8 cellular contexts compared by ENCODE assay signal in genomic region chr14:20343092-20343854, GRCh38. TPM values are rescaled to one million over a fixed set of nuclear protein-coding genes. Genes with fewer than 3 reads are reported as not detected.
DNase-seq lines count a peak whose midpoint lies in the region; ATAC-seq, FAIRE-seq and TF ChIP-seq lines count a peak whose summit lies in the region.

TSS of gene PARP2 (plus strand) at chr14:20343635. CDS start at chr14:20343642, 7 bp downstream.

- FAIRE-seq in D721Med (lab: Jason Lieb, UNC) = peak; percentile 72

- H3K4me3 Mint-ChIP-seq in endothelial cell (ENCODE audit: unreplicated experiment) = peak within 1 kb of the TSS; percentile 90
- peak within 1 kb of the TSS; percentile 91 for H3K4me3 Mint-ChIP-seq in mesothelial cell of epicardium

- peaks cover 5% of the 10 kb centered on the region for H3K4me1 ChIP-seq in OCI-LY3 (ENCODE audit: low read length)

- H3K79me2 ChIP-seq in OCI-LY3 (ENCODE audit: low read length) = peaks cover 14% of the 10 kb centered on the region

- no peaks in the 10 kb centered on the region for H3K9me3 ChIP-seq in OCI-LY3 (ENCODE audit: insufficient read depth, low read length)

- H3K9me3 Mint-ChIP-seq in endothelial cell (ENCODE audit: unreplicated experiment) = no peaks in the 10 kb centered on the region
- H3K9me3 Mint-ChIP-seq in mesothelial cell of epicardium = no peaks in the 10 kb centered on the region

- peak; percentile 89 for ATAC-seq in GM21515 (IDR thresholded peaks at IDR 0.05; ENCODE audit: unreplicated experiment)

- TF ChIP-seq CTCF in D721Med (IDR thresholded peaks at IDR 0.05; ENCODE audit: insufficient read depth, missing control alignments) = no peak
- no peak for TF ChIP-seq CTCF in OCI-LY3 (IDR thresholded peaks at IDR 0.05; ENCODE audit: low read depth, low read length)
- no peak for TF ChIP-seq CTCF in endothelial cell (IDR thresholded peaks at IDR 0.05; ENCODE audit: unreplicated experiment)
- TF ChIP-seq CTCF in mesothelial cell of epicardium (IDR thresholded peaks at IDR 0.05; ENCODE audit: unreplicated experiment) = no peak

- no peaks in the 10 kb centered on the region for H3K4me1 Mint-ChIP-seq in endothelial cell (ENCODE audit: unreplicated experiment)
- peaks cover 8% of the 10 kb centered on the region for H3K4me1 Mint-ChIP-seq in mesothelial cell of epicardium

- peak within 1 kb of the TSS; percentile 93 for H3K4me2 ChIP-seq in OCI-LY3 (ENCODE audit: low read length)

- DNase-seq in D721Med (ENCODE audit: insufficient read length, low spot score) = peak; percentile 47
- DNase-seq in HuH-7 (ENCODE audit: low spot score) = peak; percentile 89
- DNase-seq in activated CD8-positive, alpha-beta memory T cell treated with anti-CD3 and anti-CD28 coated beads, Interleukin-2, amount 50 U/mL, for 48 hours = peak; percentile 98
- DNase-seq in endothelial cell (ENCODE audit: low spot score) = peak; percentile 99
- DNase-seq in mesothelial cell of epicardium (ENCODE audit: low spot score in 2 of 2, unreplicated experiment in 2 of 2) = peak; percentile 97 to 98
- DNase-seq in stimulated activated CD8-positive, alpha-beta memory T cell treated with anti-CD3 and anti-CD28 coated beads, Interleukin-15, amount 100 ng/mL, for 48 hours (ENCODE audit: low read depth in 2 of 2) = peak; percentile 97 to 98

- H3K27ac ChIP-seq in OCI-LY3 (ENCODE audit: low read length) = peak within 1 kb of the TSS; percentile 70

- H3K36me3 Mint-ChIP-seq in endothelial cell (ENCODE audit: low read depth, unreplicated experiment) = peaks cover 20% of the 10 kb centered on the region
- peaks cover 12% of the 10 kb centered on the region for H3K36me3 Mint-ChIP-seq in mesothelial cell of epicardium

- H3K27ac Mint-ChIP-seq in endothelial cell (ENCODE audit: unreplicated experiment) (peak within 1 kb of the TSS; percentile 89), mesothelial cell of epicardium (peak within 1 kb of the TSS; percentile 99)

- no peaks in the 10 kb centered on the region for H4K20me1 ChIP-seq in OCI-LY3 (ENCODE audit: insufficient read depth, low read length)

- H3K4me3 ChIP-seq in OCI-LY3 (ENCODE audit: low read length) = peak within 1 kb of the TSS; percentile 93

- H3K36me3 ChIP-seq in OCI-LY3 (replicated peaks; ENCODE audit: low read depth, low read length) = peaks cover 20% of the 10 kb centered on the region

- H2AFZ ChIP-seq in OCI-LY3 (ENCODE audit: low read depth, low read length) = peak within 1 kb of the TSS; percentile 70

- peak within 1 kb of the TSS; percentile 87 for H3K9ac ChIP-seq in OCI-LY3 (ENCODE audit: low read length)

- H3K27me3 Mint-ChIP-seq in endothelial cell (ENCODE audit: unreplicated experiment) = peaks cover 10% of the 10 kb centered on the region
- H3K27me3 Mint-ChIP-seq in mesothelial cell of epicardium (ENCODE audit: low read depth) = no peaks in the 10 kb centered on the region

- no peaks in the 10 kb centered on the region for H3K27me3 ChIP-seq in OCI-LY3 (ENCODE audit: low read depth, low read length)

RNA-seq across cellular contexts. Expression of gene PARP2, which starts in this region (rescaled TPM):
- 24.4 TPM for total RNA-seq in endothelial cell (ENCODE audit: unreplicated experiment)
- 35.1 to 40.9 TPM (median 38.6 TPM) in 3 replicates for total RNA-seq in mesothelial cell of epicardium

Comparison
In these comparisons a context has a peak if more than half of its experiments do, and no peak if none do; other contexts are left out.
1. Peak in every context shown above with its lines: DNase-seq, ATAC-seq, H3K4me3 ChIP-seq and H3K27ac ChIP-seq.
2. DNase-seq: peak in every context shown above with its lines; median percentile 99 in endothelial cell; 98 in activated CD8-positive, alpha-beta memory T cell treated with anti-CD3 and anti-CD28 coated beads, Interleukin-2, amount 50 U/mL, for 48 hours; 98 in mesothelial cell of epicardium; 98 in stimulated activated CD8-positive, alpha-beta memory T cell treated with anti-CD3 and anti-CD28 coated beads, Interleukin-15, amount 100 ng/mL, for 48 hours; 89 in HuH-7; 47 in D721Med.